13 cellular contexts compared by ENCODE assay signal in the genomic region with DNA sequence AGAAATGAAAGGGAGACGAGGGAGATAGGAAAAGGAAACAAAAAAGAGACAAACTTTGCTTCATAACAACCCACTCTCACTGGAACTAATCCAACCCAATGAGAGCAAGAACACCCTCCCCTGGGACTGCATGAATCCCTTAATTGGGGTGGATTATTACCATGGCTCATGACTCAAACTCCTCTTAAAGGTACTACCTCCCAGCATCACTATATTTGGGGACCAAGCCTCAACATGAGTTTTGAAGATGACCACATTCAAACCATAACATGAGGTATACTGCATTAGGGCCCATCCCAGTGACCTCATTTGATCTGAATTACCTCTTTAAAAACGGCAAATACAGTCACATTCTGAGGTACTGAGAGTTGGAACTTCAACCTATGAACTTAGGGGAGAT. TPM values are rescaled to one million over a fixed set of nuclear protein-coding genes. Genes with fewer than 3 reads are reported as not detected.
DNase-seq lines count a peak whose midpoint lies in the region; ATAC-seq, FAIRE-seq and TF ChIP-seq lines count a peak whose summit lies in the region.
"Had no signal": no experiment of that assay in that cellular context is flagged by ENCODE, and none has a peak within 500 bp of the region (broad histone marks: within the 10 kb centered on the region; RNA-seq: fewer than 3 reads in every experiment).

No MANE protein-coding gene starts in this region.

- H3K36me3 ChIP-seq in keratinocyte (ENCODE audit: control insufficient read depth in 2 of 2, extremely low read depth in 1 of 2, insufficient read depth in 2 of 2, low read length in 2 of 2) = peaks cover 12 to 23% of the 10 kb centered on the region in 2 experiments
- peaks cover 6% of the 10 kb centered on the region for H3K36me3 ChIP-seq in CD4-positive, alpha-beta memory T cell (ENCODE audit: insufficient read depth, low read length)

- POLR2A ChIA-PET in CD4-positive, alpha-beta memory T cell (lab: Charles Lee; ENCODE audit: partially characterized antibody) = interaction anchor here (0.5 kb wide), 1 partner anchor 8 kb away, joined by 4 read pairs; the partner anchor contains the start of gene MTAP

- no peaks in the 10 kb centered on the region for H3K9me3 Mint-ChIP-seq in activated naive CD8-positive, alpha-beta T cell treated with anti-CD3 and anti-CD28 coated beads, Interleukin-2, amount 50 U/mL, for 24 hours
- no peaks in the 10 kb centered on the region for H3K9me3 Mint-ChIP-seq in CD4-positive, alpha-beta memory T cell
- H3K9me3 Mint-ChIP-seq: CD14-positive monocyte; effector memory CD8-positive, alpha-beta T cell had no signal

- H3K4me3 Mint-ChIP-seq in activated naive CD8-positive, alpha-beta T cell treated with anti-CD3 and anti-CD28 coated beads, Interleukin-2, amount 50 U/mL, for 24 hours = no peak overlapping the region
- H3K4me3 Mint-ChIP-seq in CD4-positive, alpha-beta memory T cell = no peak overlapping the region
- H3K4me3 Mint-ChIP-seq: CD14-positive monocyte; effector memory CD8-positive, alpha-beta T cell had no signal

- TF ChIP-seq CTCF in AG10803 (conservative IDR thresholded peaks at IDR 0.05; ENCODE audit: low read length) (no peak), keratinocyte (optimal IDR thresholded peaks at IDR 0.05 in 1 of 3, IDR thresholded peaks at IDR 0.05 in 1 of 3, conservative IDR thresholded peaks at IDR 0.05 in 1 of 3; ENCODE audit: extremely low read depth in 1 of 3, insufficient read depth in 2 of 3, low read length in 3 of 3) (no peak)

- peak overlapping the region; percentile 29 for H3K27ac Mint-ChIP-seq in activated naive CD8-positive, alpha-beta T cell treated with anti-CD3 and anti-CD28 coated beads, Interleukin-2, amount 50 U/mL, for 24 hours
- peak overlapping the region in 2 of 7 donors; percentile 44 to 68 for H3K27ac Mint-ChIP-seq in CD4-positive, alpha-beta memory T cell

- FAIRE-seq in keratinocyte (lab: Jason Lieb, UNC) = peak; percentile 67

- H3K9me1 ChIP-seq in keratinocyte (ENCODE audit: control insufficient read depth, extremely low read depth, insufficient read depth, low read length) = no peaks in the 10 kb centered on the region

- H2AFZ ChIP-seq in keratinocyte (ENCODE audit: control insufficient read depth, low read length) = no peak overlapping the region

- H3K27ac ChIP-seq in keratinocyte (ENCODE audit: control insufficient read depth, insufficient read depth, low read length) = peak overlapping the region; percentile 60
- H3K27ac ChIP-seq in CD4-positive, alpha-beta memory T cell (ENCODE audit: low read depth, low read length) = no peak overlapping the region
- H3K27ac ChIP-seq: KMS-11 had no signal

- H3K4me1 ChIP-seq in keratinocyte (ENCODE audit: control insufficient read depth, extremely low read depth, insufficient read depth, low read length) = peaks cover 45% of the 10 kb centered on the region
- peaks cover 17% of the 10 kb centered on the region for H3K4me1 ChIP-seq in CD4-positive, alpha-beta memory T cell (ENCODE audit: insufficient read depth, low read length)

- H3K27me3 ChIP-seq in keratinocyte (ENCODE audit: control insufficient read depth, extremely low read depth, insufficient read depth, low read length) = no peaks in the 10 kb centered on the region
- no peaks in the 10 kb centered on the region for H3K27me3 ChIP-seq in CD4-positive, alpha-beta memory T cell (ENCODE audit: insufficient read depth, low read length)

- intact Hi-C loops in CD4-positive, alpha-beta memory T cell (cut with micrococcal nuclease) = loop anchor here (5.0 kb wide), 1 partner anchor 107 kb away; no protein-coding TSS in a partner anchor

- dilution Hi-C loops in keratinocyte (cut with MboI; ENCODE audit: extremely low pct_ligation_motif_present, low sequenced_read_pairs) = no loop called here

- DNase-seq in AG10803 (ENCODE audit: low read depth) = peak; percentile 35
- DNase-seq in GM04503 (ENCODE audit: low read depth) = peak; percentile 27
- no peak for DNase-seq in activated naive CD8-positive, alpha-beta T cell treated with anti-CD3 and anti-CD28 coated beads, Interleukin-2, amount 50 U/mL, for 24 hours
- DNase-seq in keratinocyte (ENCODE audit: low read depth, low spot score) = no peak
- no peak for DNase-seq in CD4-positive, alpha-beta memory T cell
- DNase-seq in NCI-H187 treated with DMSO at 0.1 percent for 48 hours (lab: John Stamatoyannopoulos, UW) = no peak
- DNase-seq in AG08396 (ENCODE audit: low spot score) = no peak
- DNase-seq: effector memory CD8-positive, alpha-beta T cell; stimulated activated CD4-positive, alpha-beta T cell treated with anti-CD3 and anti-CD28 coated beads, Interleukin-2, amount 100 ng/mL, for 48 hours; stimulated activated naive CD4-positive, alpha-beta T cell treated with Interleukin-2 at 50 U/mL for 16 hours had no signal

- no peak for ATAC-seq in activated naive CD8-positive, alpha-beta T cell treated with anti-CD3 and anti-CD28 coated beads, Interleukin-2, amount 50 U/mL, for 24 hours
- no peak for ATAC-seq in GM21526 (IDR thresholded peaks at IDR 0.05; ENCODE audit: low FRiP score, unreplicated experiment)
- ATAC-seq: effector memory CD8-positive, alpha-beta T cell had no signal

- no peak overlapping the region for H3K9ac ChIP-seq in keratinocyte (ENCODE audit: control insufficient read depth, extremely low read depth, insufficient read depth, low read length)
- H3K9ac ChIP-seq: KMS-11 had no signal

- CTCF ChIA-PET in CD4-positive, alpha-beta memory T cell (lab: Charles Lee; ENCODE audit: partially characterized antibody) = interaction anchor here (0.9 to 16.8 kb wide), 5 partner anchors 26 to 646 kb away, joined by 3 to 355 read pairs (median 37); partner anchors contain the start of gene CDKN2B

- H4K20me1 ChIP-seq in keratinocyte (ENCODE audit: control insufficient read depth, extremely low read depth, insufficient read depth, low read length) = peaks cover 6% of the 10 kb centered on the region

- H3K4me3 ChIP-seq in AG10803 (ENCODE audit: low read length) (no peak overlapping the region), keratinocyte (ENCODE audit: control insufficient read depth in 2 of 3, extremely low read depth in 1 of 3, insufficient read depth in 2 of 3, low read depth in 1 of 3, low read length in 3 of 3) (no peak overlapping the region)
- H3K4me3 ChIP-seq in CD4-positive, alpha-beta memory T cell (ENCODE audit: low read length in 2 of 2) = no peak overlapping the region

- H3K79me2 ChIP-seq in keratinocyte (ENCODE audit: control insufficient read depth, insufficient read depth, low read length) = peaks cover 83% of the 10 kb centered on the region

- H3K27me3 Mint-ChIP-seq in activated naive CD8-positive, alpha-beta T cell treated with anti-CD3 and anti-CD28 coated beads, Interleukin-2, amount 50 U/mL, for 24 hours = no peaks in the 10 kb centered on the region
- no peaks in the 10 kb centered on the region for H3K27me3 Mint-ChIP-seq in CD4-positive, alpha-beta memory T cell
- H3K27me3 Mint-ChIP-seq: effector memory CD8-positive, alpha-beta T cell had no signal

- no peak overlapping the region for H3K4me2 ChIP-seq in keratinocyte (ENCODE audit: control insufficient read depth, extremely low read depth, insufficient read depth, low read depth, low read length)
- H3K4me2 ChIP-seq: KMS-11 had no signal

- H3K36me3 Mint-ChIP-seq in activated naive CD8-positive, alpha-beta T cell treated with anti-CD3 and anti-CD28 coated beads, Interleukin-2, amount 50 U/mL, for 24 hours (ENCODE audit: low read depth) = peaks cover 47% of the 10 kb centered on the region
- peaks cover 9 to 43% of the 10 kb centered on the region in 2 donors for H3K36me3 Mint-ChIP-seq in CD4-positive, alpha-beta memory T cell

- H3K9me3 ChIP-seq in keratinocyte (ENCODE audit: control insufficient read depth, low read depth, low read length) = no peaks in the 10 kb centered on the region
- no peaks in the 10 kb centered on the region for H3K9me3 ChIP-seq in CD4-positive, alpha-beta memory T cell (ENCODE audit: control insufficient read depth in 1 of 2, low read length in 2 of 2)

- H3K4me1 Mint-ChIP-seq in activated naive CD8-positive, alpha-beta T cell treated with anti-CD3 and anti-CD28 coated beads, Interleukin-2, amount 50 U/mL, for 24 hours = peaks cover 63% of the 10 kb centered on the region
- H3K4me1 Mint-ChIP-seq in CD4-positive, alpha-beta memory T cell = peaks cover 20 to 34% (median 26%) of the 10 kb centered on the region in 4 donors

RNA-seq across cellular contexts. Expression of gene MTAP, which starts 8.0 kb away (rescaled TPM):
- 24.5 to 50.3 TPM (median 48.7 TPM) in 3 replicates for polyA plus RNA-seq in keratinocyte
- polyA plus RNA-seq in keratinocyte (2011; ENCODE audit: low read depth) = 15.0 TPM
- 23.5 and 32.4 TPM in 2 replicates for polyA plus RNA-seq in keratinocyte (2011; cell fraction: cytosol; rRNA removed)
- polyA plus RNA-seq in keratinocyte (2011; cell fraction: nucleus; rRNA removed) = 44.3 and 51.4 TPM in 2 replicates
- polyA plus RNA-seq in keratinocyte (2012; ENCODE audit: low replicate concordance) = 16.7 and 39.8 TPM in 2 replicates
- 28.1 to 51.7 TPM (median 33.3 TPM) in 3 replicates for polyA minus RNA-seq in keratinocyte
- 40.3 TPM for polyA minus RNA-seq in keratinocyte (2011; cell fraction: cytosol; rRNA and poly(A)+ RNA removed)
- 30.6 and 76.9 TPM in 2 replicates for polyA minus RNA-seq in keratinocyte (2011; cell fraction: nucleus; rRNA and poly(A)+ RNA removed)
- 10 to 100 TPM; 45.5 to 47.9 TPM for total RNA-seq in CD4-positive, alpha-beta memory T cell
- 10 to 100 TPM; 21.1 to 22.5 TPM for polyA plus RNA-seq in CD4-positive, alpha-beta memory T cell

Comparison
In these comparisons a context has a peak if more than half of its experiments do, and no peak if none do; other contexts are left out.
1. DNase-seq: peak in AG10803 (single experiment) and GM04503 (single experiment); none in activated naive CD8-positive, alpha-beta T cell treated with anti-CD3 and anti-CD28 coated beads, Interleukin-2, amount 50 U/mL, for 24 hours (single experiment), keratinocyte (single experiment), CD4-positive, alpha-beta memory T cell (0 of 5), NCI-H187 treated with DMSO at 0.1 percent for 48 hours (single experiment) and AG08396 (single experiment).